ENCODE assay signal across 27 cellular contexts in the genomic region with DNA sequence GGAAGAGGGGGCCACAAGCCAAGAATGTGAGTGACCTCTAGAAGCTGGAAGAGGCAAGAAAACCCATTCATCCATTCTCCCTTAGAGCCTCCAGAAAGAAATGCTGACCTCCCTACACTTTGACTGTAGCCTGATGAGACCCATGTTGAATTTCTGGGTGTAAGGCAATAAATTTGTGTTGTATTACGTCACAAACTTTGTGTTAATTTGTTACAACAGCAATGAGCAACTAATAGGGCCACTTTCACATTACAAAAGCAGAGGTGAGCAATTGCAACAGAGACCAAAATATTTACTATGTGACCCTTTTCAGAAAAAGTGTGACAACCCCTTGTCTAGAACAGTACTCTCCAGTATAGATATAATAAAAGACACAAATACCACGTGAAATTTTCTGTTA.
"Had no signal": no experiment of that assay in that cellular context is flagged by ENCODE, and none has a peak within 500 bp of the region (broad histone marks: within the 10 kb centered on the region; RNA-seq: fewer than 3 reads in every experiment).

No MANE protein-coding gene starts in this region.

- DNase-seq: stimulated activated CD4-positive, alpha-beta T cell treated with anti-CD3 and anti-CD28 coated beads, Interleukin-2, amount 100 ng/mL, for 48 hours; stimulated activated CD4-positive, alpha-beta T cell treated with anti-CD3 and anti-CD28 coated beads, Interleukin-4, amount 100 ng/mL, for 1 hour; stimulated activated CD4-positive, alpha-beta T cell treated with anti-CD3 and anti-CD28 coated beads, Interleukin-4, amount 100 ng/mL, for 24 hours; stimulated activated CD4-positive, alpha-beta T cell treated with anti-CD3 and anti-CD28 coated beads, Interleukin-4, amount 100 ng/mL, for 4 hours; stimulated activated CD8-positive, alpha-beta memory T cell treated with anti-CD3 and anti-CD28 coated beads, Interleukin-4, amount 100 ng/mL, for 48 hours; stimulated activated naive B cell treated with anti-CD40 and anti-IgM and Interleukin-4, amounts not matched to agents 10 μg/mL and 1 μg/mL and 100 μg/mL, for 72 hours; stimulated activated naive CD4-positive, alpha-beta T cell; stimulated activated naive CD4-positive, alpha-beta T cell treated with Interleukin-2 at 50 U/mL for 16 hours; stimulated activated naive CD8-positive, alpha-beta T cell treated with anti-CD3 and anti-CD28 coated beads, Interleukin-15, amount 100 ng/mL, for 72 hours; stimulated activated naive CD8-positive, alpha-beta T cell treated with anti-CD3 and anti-CD28 coated beads, Interleukin-15, Interleukin-2, amounts not matched to agents 100 U/mL and 50 U/mL, for 24 hours; stomach; substantia nigra; testis; thyroid gland; tibial artery; transverse colon; trophoblast cell; upper lobe of left lung; upper lobe of right lung; uterus had no signal

- FAIRE-seq: urothelium cell line had no signal

- ATAC-seq: stimulated activated effector memory CD8-positive, alpha-beta T cell treated with anti-CD3 and anti-CD28 coated beads, Interleukin-12 subunit alpha, Interleukin-12 subunit beta, amount 100 ng/mL, for 72 hours; stimulated activated memory B cell treated with anti-CD40 and anti-IgM and Interleukin-4, amounts not matched to agents 10 μg/mL and 1 μg/mL and 100 μg/mL, for 72 hours; stimulated activated naive B cell treated with anti-CD40 and anti-IgM and Interleukin-4, amounts not matched to agents 10 μg/mL and 1 μg/mL and 100 μg/mL, for 72 hours; stimulated activated naive CD8-positive, alpha-beta T cell treated with anti-CD3 and anti-CD28 coated beads, Interleukin-15, amount 100 ng/mL, for 72 hours; stimulated activated naive CD8-positive, alpha-beta T cell treated with anti-CD3 and anti-CD28 coated beads, Interleukin-15, Interleukin-2, amounts not matched to agents 100 U/mL and 50 U/mL, for 24 hours; upper lobe of right lung had no signal

- H3K4me1 ChIP-seq: stomach, suprapubic skin, testis, thyroid gland, transverse colon, upper lobe of left lung, upper lobe of right lung, uterus, vagina had no signal

- H3K9me3 ChIP-seq: stomach, suprapubic skin, testis, thoracic aorta, thyroid gland, tibial artery, tibial nerve, transverse colon, upper lobe of left lung, upper lobe of right lung, uterus, vagina had no signal

- H3K27me3 ChIP-seq: suprapubic skin, testis, thyroid gland, tibial artery, tibial nerve, transverse colon, upper lobe of left lung, upper lobe of right lung, uterus, vagina had no signal

- H3K27ac ChIP-seq: stomach, suprapubic skin, testis, thoracic aorta, thyroid gland, tibial artery, tibial nerve, transverse colon, upper lobe of left lung, upper lobe of right lung, uterus, vagina had no signal

- H3K4me3 ChIP-seq: stomach, suprapubic skin, testis, thoracic aorta, thyroid gland, tibial artery, tibial nerve, transverse colon, upper lobe of left lung, upper lobe of right lung, uterus, vagina had no signal

- H3K36me3 ChIP-seq: stomach, suprapubic skin, thoracic aorta, thyroid gland, tibial nerve, transverse colon, upper lobe of left lung, upper lobe of right lung, uterus, vagina had no signal
